21 cellular contexts compared by ENCODE assay signal in genomic region chr19:14577264-14577663, GRCh38. TPM values are rescaled to one million over a fixed set of nuclear protein-coding genes. Genes with fewer than 3 reads are reported as not detected.
DNase-seq lines count a peak whose midpoint lies in the region; ATAC-seq and TF ChIP-seq lines count a peak whose summit lies in the region.
"Had no signal": no experiment of that assay in that cellular context is flagged by ENCODE, and none has a peak within 500 bp of the region (broad histone marks: within the 10 kb centered on the region; RNA-seq: fewer than 3 reads in every experiment).

No MANE protein-coding gene starts in this region.

- POLR2A ChIA-PET in activated B cell treated with CpG ODN at 0.5 μM for 24 hours (lab: Charles Lee): interaction anchor here (0.6 to 5.7 kb wide), 19 partner anchors 10 to 1480 kb away, joined by 3 to 47 read pairs (median 4); partner anchors contain the start of gene ZNF333

- H3F3A ChIP-seq in DOHH2 (ENCODE audit: control insufficient read depth, insufficient read depth): peaks cover 44% of the 10 kb centered on the region

- DNase-seq in NB4 (ENCODE audit: low read depth): peak; percentile 76
- DNase-seq in activated B cell treated with CpG ODN at 0.5 μM for 24 hours: no peak
- DNase-seq in germinal center (ENCODE audit: low spot score): no peak
- no peak for DNase-seq in Right ventricle myocardium superior
- DNase-seq in activated CD8-positive, alpha-beta memory T cell treated with anti-CD3 and anti-CD28 coated beads, Interleukin-2, amount 10 ng/mL, durations not matched to agents 7 days and 5 days: no peak
- DNase-seq: AML-193; CD4-positive, CD25-positive, alpha-beta regulatory T cell; COR-L47; DND-41; GM23248; HCEC 1CT; MM.1S; NCI-H1105 treated with DMSO at 0.1 percent for 48 hours; NCI-H1694; NCI-H2081 treated with DMSO at 0.1 percent for 48 hours; SHP77; SK-N-SH had no signal

- H3K9me3 ChIP-seq in DOHH2 (ENCODE audit: control insufficient read depth, insufficient read depth, low read length): no peaks in the 10 kb centered on the region
- H3K9me3 ChIP-seq: SK-N-SH had no signal

- CTCF ChIA-PET in activated B cell treated with CpG ODN at 0.5 μM for 24 hours (lab: Charles Lee): interaction anchor here (0.6 to 13.2 kb wide), 4 partner anchors 32 to 212 kb away, joined by 3 to 510 read pairs (median 4); partner anchors contain the start of gene ZNF333
- CTCF ChIA-PET in activated CD8-positive, alpha-beta memory T cell treated with anti-CD3 and anti-CD28 coated beads, Interleukin-2, amount 10 ng/mL, durations not matched to agents 7 days and 5 days (lab: Charles Lee): interaction anchor here (1.5 to 8.5 kb wide), 2 partner anchors 21 to 109 kb away, joined by 3 to 226 read pairs; partner anchors contain the start of gene ZNF333

- ATAC-seq in activated B cell treated with CpG ODN at 0.5 μM for 24 hours (ENCODE audit: low read depth) (peak; percentile 29), Right ventricle myocardium superior (ENCODE audit: poor library complexity) (no peak)
- peak; percentile 45 for ATAC-seq in stimulated activated memory B cell treated with anti-CD40 and anti-IgM and Interleukin-4, amounts not matched to agents 10 μg/mL and 1 μg/mL and 100 μg/mL, for 72 hours
- ATAC-seq in activated CD8-positive, alpha-beta memory T cell treated with anti-CD3 and anti-CD28 coated beads, Interleukin-2, amount 10 ng/mL, durations not matched to agents 7 days and 5 days: no peak

- H3K9me2 ChIP-seq in DOHH2 (replicated peaks; ENCODE audit: control insufficient read depth, low read length): no peaks in the 10 kb centered on the region
- H3K9me2 ChIP-seq: SK-N-SH had no signal

- H3K27ac Mint-ChIP-seq in activated B cell treated with CpG ODN at 0.5 μM for 24 hours: peak overlapping the region; percentile 75
- peak overlapping the region; percentile 87 for H3K27ac Mint-ChIP-seq in stimulated activated memory B cell treated with anti-CD40 and anti-IgM and Interleukin-4, amounts not matched to agents 10 μg/mL and 1 μg/mL and 100 μg/mL, for 72 hours
- H3K27ac Mint-ChIP-seq in activated CD8-positive, alpha-beta memory T cell treated with anti-CD3 and anti-CD28 coated beads, Interleukin-2, amount 10 ng/mL, durations not matched to agents 7 days and 5 days: no peak overlapping the region

- H3K4me2 ChIP-seq in DOHH2 (ENCODE audit: low read length): peak overlapping the region; percentile 47
- H3K4me2 ChIP-seq: SK-N-SH had no signal

- no peaks in the 10 kb centered on the region for H3K36me3 ChIP-seq in DOHH2 (ENCODE audit: control insufficient read depth, low read length)

- H4K20me1 ChIP-seq in DOHH2 (ENCODE audit: control insufficient read depth, insufficient read depth, low read depth, low read length): no peaks in the 10 kb centered on the region

- H3K27me3 Mint-ChIP-seq in activated B cell treated with CpG ODN at 0.5 μM for 24 hours: no peaks in the 10 kb centered on the region
- H3K27me3 Mint-ChIP-seq in stimulated activated memory B cell treated with anti-CD40 and anti-IgM and Interleukin-4, amounts not matched to agents 10 μg/mL and 1 μg/mL and 100 μg/mL, for 72 hours: no peaks in the 10 kb centered on the region
- H3K27me3 Mint-ChIP-seq in activated CD8-positive, alpha-beta memory T cell treated with anti-CD3 and anti-CD28 coated beads, Interleukin-2, amount 10 ng/mL, durations not matched to agents 7 days and 5 days: no peaks in the 10 kb centered on the region
- H3K27me3 Mint-ChIP-seq: CD4-positive, CD25-positive, alpha-beta regulatory T cell had no signal

- H3K4me1 Mint-ChIP-seq in activated B cell treated with CpG ODN at 0.5 μM for 24 hours: peaks cover 72% of the 10 kb centered on the region
- H3K4me1 Mint-ChIP-seq in stimulated activated memory B cell treated with anti-CD40 and anti-IgM and Interleukin-4, amounts not matched to agents 10 μg/mL and 1 μg/mL and 100 μg/mL, for 72 hours: peaks cover 76% of the 10 kb centered on the region
- H3K4me1 Mint-ChIP-seq in activated CD8-positive, alpha-beta memory T cell treated with anti-CD3 and anti-CD28 coated beads, Interleukin-2, amount 10 ng/mL, durations not matched to agents 7 days and 5 days: peaks cover 9% of the 10 kb centered on the region

- peak overlapping the region; percentile 66 for H3K27ac ChIP-seq in DOHH2 (ENCODE audit: low read depth, low read length)
- H3K27ac ChIP-seq: GM23248 had no signal

- H3K36me3 Mint-ChIP-seq in activated B cell treated with CpG ODN at 0.5 μM for 24 hours (ENCODE audit: low read depth): no peaks in the 10 kb centered on the region
- peaks cover 5% of the 10 kb centered on the region for H3K36me3 Mint-ChIP-seq in stimulated activated memory B cell treated with anti-CD40 and anti-IgM and Interleukin-4, amounts not matched to agents 10 μg/mL and 1 μg/mL and 100 μg/mL, for 72 hours
- H3K36me3 Mint-ChIP-seq in activated CD8-positive, alpha-beta memory T cell treated with anti-CD3 and anti-CD28 coated beads, Interleukin-2, amount 10 ng/mL, durations not matched to agents 7 days and 5 days: no peaks in the 10 kb centered on the region
- H3K36me3 Mint-ChIP-seq: CD4-positive, CD25-positive, alpha-beta regulatory T cell had no signal

- peak overlapping the region; percentile 71 for H3K4me3 Mint-ChIP-seq in activated B cell treated with CpG ODN at 0.5 μM for 24 hours
- peak overlapping the region; percentile 30 for H3K4me3 Mint-ChIP-seq in stimulated activated memory B cell treated with anti-CD40 and anti-IgM and Interleukin-4, amounts not matched to agents 10 μg/mL and 1 μg/mL and 100 μg/mL, for 72 hours
- no peak overlapping the region for H3K4me3 Mint-ChIP-seq in activated CD8-positive, alpha-beta memory T cell treated with anti-CD3 and anti-CD28 coated beads, Interleukin-2, amount 10 ng/mL, durations not matched to agents 7 days and 5 days
- H3K4me3 Mint-ChIP-seq: CD4-positive, CD25-positive, alpha-beta regulatory T cell had no signal

- no peak for TF ChIP-seq CTCF in DOHH2 (IDR thresholded peaks at IDR 0.05; ENCODE audit: low read depth, low read length, poor library complexity, severe bottlenecking)
- no peak for TF ChIP-seq CTCF in NB4 (IDR thresholded peaks at IDR 0.05; ENCODE audit: low read depth, low read length)
- TF ChIP-seq CTCF in activated B cell treated with CpG ODN at 0.5 μM for 24 hours (IDR thresholded peaks at IDR 0.05): no peak

- H3K4me1 ChIP-seq in DOHH2 (ENCODE audit: control insufficient read depth, low read length): peaks cover 80% of the 10 kb centered on the region

- no peaks in the 10 kb centered on the region for H3K9me3 Mint-ChIP-seq in activated B cell treated with CpG ODN at 0.5 μM for 24 hours
- peaks cover 3% of the 10 kb centered on the region for H3K9me3 Mint-ChIP-seq in stimulated activated memory B cell treated with anti-CD40 and anti-IgM and Interleukin-4, amounts not matched to agents 10 μg/mL and 1 μg/mL and 100 μg/mL, for 72 hours
- no peaks in the 10 kb centered on the region for H3K9me3 Mint-ChIP-seq in activated CD8-positive, alpha-beta memory T cell treated with anti-CD3 and anti-CD28 coated beads, Interleukin-2, amount 10 ng/mL, durations not matched to agents 7 days and 5 days (ENCODE audit: low read depth)

- H3K27me3 ChIP-seq in DOHH2 (ENCODE audit: control insufficient read depth, low read length): no peaks in the 10 kb centered on the region

- TF ChIP-seq POLR2A in NB4 (IDR thresholded peaks at IDR 0.05; ENCODE audit: extremely low read depth, insufficient read length): no peak

- intact Hi-C loops in activated B cell treated with CpG ODN at 0.5 μM for 24 hours (cut with micrococcal nuclease) (no loop called here), Right ventricle myocardium superior (cut with DNase I) (loop anchor here (5.0 to 10.0 kb wide), 2 partner anchors 110 to 308 kb away; partner anchors contain the start of gene OR7A17)

- H3K4me3 ChIP-seq in DOHH2 (ENCODE audit: low read length): peak overlapping the region; percentile 17
- H3K4me3 ChIP-seq in NB4 (ENCODE audit: low read depth, low read length): no peak overlapping the region
- H3K4me3 ChIP-seq: GM23248 had no signal

- no peaks in the 10 kb centered on the region for H3K79me2 ChIP-seq in DOHH2 (ENCODE audit: control insufficient read depth, low read length)

RNA-seq across cellular contexts. Expression of gene NDUFB7, which starts 5.4 kb away (rescaled TPM):
- total RNA-seq in activated B cell treated with CpG ODN at 0.5 μM for 24 hours: 108 and 129 TPM in 2 replicates
- 533 TPM for total RNA-seq in Right ventricle myocardium superior
- total RNA-seq in activated CD8-positive, alpha-beta memory T cell treated with anti-CD3 and anti-CD28 coated beads, Interleukin-2, amount 10 ng/mL, durations not matched to agents 7 days and 5 days: 100 to 1,000 TPM; 113 to 129 TPM

RNA-seq across cellular contexts. Expression of gene CLEC17A, which starts 5.6 kb away (rescaled TPM):
- total RNA-seq in activated B cell treated with CpG ODN at 0.5 μM for 24 hours (111 and 123 TPM in 2 replicates), Right ventricle myocardium superior (not detected)
- total RNA-seq in activated CD8-positive, alpha-beta memory T cell treated with anti-CD3 and anti-CD28 coated beads, Interleukin-2, amount 10 ng/mL, durations not matched to agents 7 days and 5 days: not detected
- total RNA-seq: GM23248, LHCN-M2, NCI-H460 had no signal

RNA-seq across cellular contexts. Expression of gene TECR, which starts 47.9 kb away (rescaled TPM):
- total RNA-seq in activated B cell treated with CpG ODN at 0.5 μM for 24 hours: 55.3 and 58.6 TPM in 2 replicates
- 73.8 TPM for total RNA-seq in Right ventricle myocardium superior
- 100 to 1,000 TPM; 142 to 176 TPM for total RNA-seq in activated CD8-positive, alpha-beta memory T cell treated with anti-CD3 and anti-CD28 coated beads, Interleukin-2, amount 10 ng/mL, durations not matched to agents 7 days and 5 days

RNA-seq across cellular contexts. Expression of gene DNAJB1, which starts 59.1 kb away (rescaled TPM):
- total RNA-seq in activated B cell treated with CpG ODN at 0.5 μM for 24 hours: 56.1 and 58.7 TPM in 2 replicates
- 43.0 TPM for total RNA-seq in Right ventricle myocardium superior
- total RNA-seq in activated CD8-positive, alpha-beta memory T cell treated with anti-CD3 and anti-CD28 coated beads, Interleukin-2, amount 10 ng/mL, durations not matched to agents 7 days and 5 days: 100 to 1,000 TPM in 1 of 2 experiments, 10 to 100 TPM in 1; 86.0 to 103 TPM

Comparison
In these comparisons a context has a peak if more than half of its experiments do, and no peak if none do; other contexts are left out.
1. ATAC-seq: peak in activated B cell treated with CpG ODN at 0.5 μM for 24 hours (single experiment) and stimulated activated memory B cell treated with anti-CD40 and anti-IgM and Interleukin-4, amounts not matched to agents 10 μg/mL and 1 μg/mL and 100 μg/mL, for 72 hours (single experiment); none in Right ventricle myocardium superior (single experiment) and activated CD8-positive, alpha-beta memory T cell treated with anti-CD3 and anti-CD28 coated beads, Interleukin-2, amount 10 ng/mL, durations not matched to agents 7 days and 5 days (single experiment).
2. RNA of gene CLEC17A, which starts 5.6 kb away (total RNA-seq): 111 to 123 TPM in activated B cell treated with CpG ODN at 0.5 μM for 24 hours; not detected in Right ventricle myocardium superior (single experiment) and not detected in activated CD8-positive, alpha-beta memory T cell treated with anti-CD3 and anti-CD28 coated beads, Interleukin-2, amount 10 ng/mL, durations not matched to agents 7 days and 5 days; every median in the first group is over 100 times any median in the second.